12 cellular contexts compared by ENCODE assay signal in the genomic region with DNA sequence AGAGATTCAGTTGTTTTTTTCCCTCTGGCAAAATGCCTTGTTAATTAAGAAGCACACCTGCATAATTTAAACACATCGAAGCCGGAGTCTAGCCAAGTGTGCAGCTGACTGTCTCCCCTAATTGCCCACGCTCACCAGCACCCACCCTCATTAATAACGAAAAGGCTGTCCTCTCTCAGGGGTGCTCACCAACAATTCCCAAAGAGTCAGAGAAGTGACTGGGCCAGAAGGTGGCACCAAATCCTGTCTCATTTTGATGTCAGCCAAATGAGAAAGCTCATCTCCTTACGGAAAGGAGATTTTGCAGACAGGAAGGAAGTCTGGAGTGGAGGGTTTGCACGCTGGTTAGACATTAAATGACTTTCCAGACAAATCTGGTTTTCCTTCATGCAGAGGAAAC.
DNase-seq lines count a peak whose midpoint lies in the region; ATAC-seq and TF ChIP-seq lines count a peak whose summit lies in the region.
"Had no signal": no experiment of that assay in that cellular context is flagged by ENCODE, and none has a peak within 500 bp of the region (broad histone marks: within the 10 kb centered on the region; RNA-seq: fewer than 3 reads in every experiment).

No MANE protein-coding gene starts in this region.

- H3K27ac ChIP-seq in mammary epithelial cell (ENCODE audit: insufficient read depth, low read depth, low read length) (no peak overlapping the region), esophagus squamous epithelium (no peak overlapping the region)
- H3K27ac ChIP-seq: body of pancreas, SJCRH30 had no signal

- BruUV-seq in mammary epithelial cell (replicated peaks; lab: Mats Ljungman, UMichigan) = no TSS peak

- H3K79me2 ChIP-seq in mammary epithelial cell (ENCODE audit: insufficient read depth, low read length) = no peaks in the 10 kb centered on the region

- no peak overlapping the region for H3K4me2 ChIP-seq in mammary epithelial cell (ENCODE audit: insufficient read depth, low read depth, low read length)

- H3K4me3 ChIP-seq in mammary epithelial cell (replicated peaks in 1 of 3; ENCODE audit: insufficient read depth in 1 of 3, low read depth in 2 of 3, low read length in 3 of 3) (no peak overlapping the region), esophagus squamous epithelium (no peak overlapping the region)
- H3K4me3 ChIP-seq: body of pancreas, mucosa of descending colon, SJCRH30 had no signal

- intact Hi-C loops in mammary epithelial cell (cut with micrococcal nuclease) = loop anchor here (1.0 to 5.0 kb wide), 3 partner anchors 13 to 390 kb away; no protein-coding TSS in a partner anchor
- intact Hi-C loops in esophagus squamous epithelium (cut with DNase I) = no loop called here

- no peaks in the 10 kb centered on the region for H3K4me1 ChIP-seq in mammary epithelial cell (ENCODE audit: insufficient read depth, low read length)
- H3K4me1 ChIP-seq in esophagus squamous epithelium = peaks cover 0 to 9% (median 0%) of the 10 kb centered on the region in 3 donors
- H3K4me1 ChIP-seq: body of pancreas, SJCRH30 had no signal

- H3K36me3 ChIP-seq in mammary epithelial cell (ENCODE audit: insufficient read depth, low read length) (no peaks in the 10 kb centered on the region), esophagus squamous epithelium (no peaks in the 10 kb centered on the region)
- H3K36me3 ChIP-seq: SJCRH30 had no signal

- no peak for TF ChIP-seq POLR2A in esophagus squamous epithelium (IDR thresholded peaks at IDR 0.05)

- in situ Hi-C loops in mammary epithelial cell (cut with MboI; ENCODE audit: low sequenced_read_pairs in 2 of 2) = no loop called here

- CTCF ChIA-PET in mammary epithelial cell (lab: Charles Lee; ENCODE audit: low non-redundant PET) = interaction anchor here (0.5 to 1.0 kb wide), 5 partner anchors 17 to 1505 kb away, joined by 3 to 6 read pairs (median 4); no protein-coding TSS in a partner anchor

- H3K9ac ChIP-seq in mammary epithelial cell (ENCODE audit: insufficient read depth, low read length) = no peak overlapping the region

- no peak overlapping the region for H2AFZ ChIP-seq in mammary epithelial cell (ENCODE audit: low read depth, low read length)

- dilution Hi-C loops in mammary epithelial cell (cut with HindIII; ENCODE audit: low sequenced_read_pairs) = no loop called here

- DNase-seq in DMS53 (lab: John Stamatoyannopoulos, UW) = peak; percentile 14
- DNase-seq in DMS53 treated with DMSO at 0.1 percent for 48 hours (lab: John Stamatoyannopoulos, UW; ENCODE audit: unreplicated experiment) = no peak
- DNase-seq in NCI-H460 (ENCODE audit: extremely low read depth, low read depth) = peak; percentile 14
- peak; percentile 21 for DNase-seq in mammary epithelial cell
- DNase-seq in pons (ENCODE audit: low spot score) = peak; percentile 39
- DNase-seq in OCI-M2 (lab: John Stamatoyannopoulos, UW; ENCODE audit: unreplicated experiment) = no peak
- DNase-seq in esophagus squamous epithelium (lab: John Stamatoyannopoulos, UW) = no peak

- 0% methylated on average over 6 of the region's 6 CpGs for WGBS in mammary epithelial cell (ENCODE audit: low coverage, missing lambda C conversion rate)
- WGBS in esophagus squamous epithelium, 2 donors = 8 to 9% methylated on average over 5 to 6 of the region's 6 CpGs

- H3K9me3 ChIP-seq in mammary epithelial cell (replicated peaks; ENCODE audit: insufficient read depth, low read length) = no peaks in the 10 kb centered on the region
- no peaks in the 10 kb centered on the region for H3K9me3 ChIP-seq in esophagus squamous epithelium
- H3K9me3 ChIP-seq: body of pancreas, mucosa of descending colon, SJCRH30 had no signal

- peak; percentile 38 to 60 for TF ChIP-seq CTCF in mammary epithelial cell (conservative IDR thresholded peaks at IDR 0.05 in 1 of 2, IDR thresholded peaks at IDR 0.05 in 1 of 2; ENCODE audit: extremely low read depth in 1 of 2, insufficient read depth in 1 of 2, low read depth in 1 of 2, low read length in 2 of 2)
- TF ChIP-seq CTCF in esophagus squamous epithelium (IDR thresholded peaks at IDR 0.05) = peak in 3 of 6 experiments; percentile 6 to 36 (median 20)

- no peaks in the 10 kb centered on the region for H3K27me3 ChIP-seq in mammary epithelial cell (ENCODE audit: insufficient read depth, low read length)
- H3K27me3 ChIP-seq in esophagus squamous epithelium = no peaks in the 10 kb centered on the region
- H3K27me3 ChIP-seq: body of pancreas had no signal

- no peaks in the 10 kb centered on the region for H4K20me1 ChIP-seq in mammary epithelial cell (ENCODE audit: insufficient read depth, low read length)

- ATAC-seq in GM21515 (IDR thresholded peaks at IDR 0.05; ENCODE audit: unreplicated experiment) = no peak
- ATAC-seq: body of pancreas; mucosa of descending colon; stimulated activated effector memory CD8-positive, alpha-beta T cell treated with anti-CD3 and anti-CD28 coated beads, Interleukin-12 subunit alpha, Interleukin-12 subunit beta, amount 100 ng/mL, for 72 hours had no signal

Comparison
In these comparisons a context has a peak if more than half of its experiments do, and no peak if none do; other contexts are left out.
1. DNase-seq: peak in DMS53 (single experiment), NCI-H460 (single experiment), mammary epithelial cell (single experiment) and pons (single experiment); none in DMS53 treated with DMSO at 0.1 percent for 48 hours (single experiment), OCI-M2 (single experiment) and esophagus squamous epithelium (single experiment).